In genomic region chr9:127567898-127568617, GRCh38 we compare ENCODE assay signal across 8 cellular contexts. TPM values are rescaled to one million over a fixed set of nuclear protein-coding genes. Genes with fewer than 3 reads are reported as not detected.
DNase-seq lines count a peak whose midpoint lies in the region; ATAC-seq and TF ChIP-seq lines count a peak whose summit lies in the region.

No MANE protein-coding gene starts in this region.

- H3K27ac ChIP-seq in Peyer's patch (peak overlapping the region; percentile 76 to 99 (median 90)), muscle layer of duodenum (ENCODE audit: low read length) (peak overlapping the region; percentile 88)

- H3K4me3 ChIP-seq in Peyer's patch (peak overlapping the region; percentile 66 to 90 (median 80)), muscle layer of duodenum (ENCODE audit: low read depth in 1 of 2, low read length in 2 of 2) (peak overlapping the region; percentile 81 to 89)

- H3K9me3 ChIP-seq in Peyer's patch (no peaks in the 10 kb centered on the region), muscle layer of duodenum (ENCODE audit: control insufficient read depth in 1 of 2, low read length in 2 of 2) (no peaks in the 10 kb centered on the region)

- no peak for TF ChIP-seq CTCF in Peyer's patch (IDR thresholded peaks at IDR 0.05)

- no peaks in the 10 kb centered on the region for H3K27me3 ChIP-seq in Peyer's patch
- no peaks in the 10 kb centered on the region for H3K27me3 ChIP-seq in muscle layer of duodenum (ENCODE audit: low read depth, low read length)

- H3K36me3 ChIP-seq in Peyer's patch = peaks cover 0 to 3% (median 0%) of the 10 kb centered on the region in 3 donors
- H3K36me3 ChIP-seq in muscle layer of duodenum (ENCODE audit: control insufficient read depth in 1 of 2, insufficient read depth in 2 of 2, low read length in 2 of 2) = no peaks in the 10 kb centered on the region

- peak overlapping the region; percentile 75 to 78 for H3K4me3 Mint-ChIP-seq in effector memory CD8-positive, alpha-beta T cell

- H3K4me1 ChIP-seq in Peyer's patch = peaks cover 7 to 48% (median 13%) of the 10 kb centered on the region in 4 donors
- H3K4me1 ChIP-seq in muscle layer of duodenum (ENCODE audit: control insufficient read depth in 1 of 2, insufficient read depth in 2 of 2, low read length in 2 of 2) = peaks cover 16 to 35% of the 10 kb centered on the region in 2 donors

- peaks cover 24 to 26% of the 10 kb centered on the region in 2 donors for H3K4me1 Mint-ChIP-seq in effector memory CD8-positive, alpha-beta T cell (ENCODE audit: low read depth in 2 of 2)

- DNase-seq in Peyer's patch (peak in 1 of 3 donors; percentile 69), CD1c-positive myeloid dendritic cell (ENCODE audit: extremely low spot score) (no peak), NCI-H1092 (lab: John Stamatoyannopoulos, UW) (no peak)
- DNase-seq in effector memory CD8-positive, alpha-beta T cell = no peak

- peak overlapping the region; percentile 35 to 76 for H3K27ac Mint-ChIP-seq in effector memory CD8-positive, alpha-beta T cell

- no peaks in the 10 kb centered on the region for H3K27me3 Mint-ChIP-seq in effector memory CD8-positive, alpha-beta T cell

- no peaks in the 10 kb centered on the region for H3K9me3 Mint-ChIP-seq in effector memory CD8-positive, alpha-beta T cell

- ATAC-seq in GM18502 (IDR thresholded peaks at IDR 0.05; ENCODE audit: poor library complexity, unreplicated experiment) = peak; percentile 5
- ATAC-seq in effector memory CD8-positive, alpha-beta T cell (replicated peaks) = no peak
- ATAC-seq in HG02840 (IDR thresholded peaks at IDR 0.05; ENCODE audit: low FRiP score, unreplicated experiment) = no peak
- ATAC-seq in HG03135 (IDR thresholded peaks at IDR 0.05; ENCODE audit: unreplicated experiment) = no peak

- H3K36me3 Mint-ChIP-seq in effector memory CD8-positive, alpha-beta T cell (ENCODE audit: insufficient read depth) = no peaks in the 10 kb centered on the region

- no peak for TF ChIP-seq POLR2A in Peyer's patch (IDR thresholded peaks at IDR 0.05)

RNA-seq across cellular contexts. Expression of gene STXBP1, which starts 44.0 kb away (rescaled TPM):
- total RNA-seq in Peyer's patch = 10 to 100 TPM in 2 of 4 donors, 1 to 10 TPM in 2; 4.4 to 90.8 (median 12.6) TPM
